17 cellular contexts compared by ENCODE assay signal in genomic region chr2:36701391-36701795, GRCh38. TPM values are rescaled to one million over a fixed set of nuclear protein-coding genes. Genes with fewer than 3 reads are reported as not detected.
A peak's percentile ranks its signal among the peaks of the same experiment; 100 is the strongest.
DNase-seq lines count a peak whose midpoint lies in the region; ATAC-seq and TF ChIP-seq lines count a peak whose summit lies in the region.
"Had no signal": no experiment of that assay in that cellular context is flagged by ENCODE, and none has a peak within 500 bp of the region (broad histone marks: within the 10 kb centered on the region; RNA-seq: fewer than 3 reads in every experiment).

No MANE protein-coding gene starts in this region.

- peak; percentile 36; the same call in 2 of the 3 replicates for ATAC-seq in SK-N-SH treated with all-trans-retinoic acid at 6 μM for 48 hours
- ATAC-seq in GM21526 (IDR thresholded peaks at IDR 0.05; ENCODE audit: low FRiP score, unreplicated experiment), result no peak
- no peak for ATAC-seq in activated T-helper 17 cell treated with anti-CD3 and anti-CD28 coated beads, Interleukin-2, amount 50 U/mL, for 72 hours (replicated peaks)

- CTCF ChIA-PET in HEK293 (lab: Yijun Ruan, JAX), result interaction anchor here (1.1 kb wide), 2 partner anchors 24 to 77 kb away, joined by 3 to 4 read pairs; no protein-coding TSS in a partner anchor

- H3K36me3 ChIP-seq in HEK293 (ENCODE audit: control insufficient read depth in 2 of 2, insufficient read depth in 1 of 2, low read length in 2 of 2) (no peaks in the 10 kb centered on the region), esophagus muscularis mucosa (no peaks in the 10 kb centered on the region)
- H3K36me3 ChIP-seq: BLaER1 treated with 17β-estradiol and CSF1 and Interleukin-3, amounts not matched to agents 10 nM and 100 nM; WERI-Rb-1 had no signal

- H3K9me3 Mint-ChIP-seq in osteocyte (ENCODE audit: unreplicated experiment), result no peaks in the 10 kb centered on the region
- no peaks in the 10 kb centered on the region for H3K9me3 Mint-ChIP-seq in activated T-helper 17 cell treated with anti-CD3 and anti-CD28 coated beads, Interleukin-2, amount 50 U/mL, for 72 hours
- H3K9me3 Mint-ChIP-seq: activated T-helper 2 cell treated with anti-CD3 and anti-CD28 coated beads, Interferon-gamma antibody, Interleukin-2, Interleukin-4, amounts not matched to agents 10 μg/mL and 5 μg/mL and 100 μg/mL, durations not matched to agents 14 hours and 24 hours and 36 hours had no signal

- DNase-seq in esophagus muscularis mucosa (ENCODE audit: extremely low spot score) (peak; percentile 75), osteocyte (ENCODE audit: extremely low spot score, unreplicated experiment) (no peak), GF-D8 (lab: John Stamatoyannopoulos, UW) (no peak)
- no peak for DNase-seq in stimulated activated CD4-positive, alpha-beta T cell treated with anti-CD3 and anti-CD28 coated beads, Interleukin-15, amount 100 ng/mL, for 24 hours
- DNase-seq: DMS53; KG1; NCI-H1436 treated with DMSO at 0.1 percent for 48 hours; NCI-H446 treated with DMSO at 0.1 percent for 48 hours; stimulated activated CD4-positive, alpha-beta T cell treated with anti-CD3 and anti-CD28 coated beads, Interleukin-12 subunit alpha, Interleukin-12 subunit beta, amount 100 ng/mL, for 4 hours; WERI-Rb-1 had no signal

- TF ChIP-seq EP300 in esophagus muscularis mucosa (IDR thresholded peaks at IDR 0.05), result no peak

- H3K27ac ChIP-seq in HEK293 (ENCODE audit: extremely low read depth, low read depth, low read length) (no peak overlapping the region), esophagus muscularis mucosa (replicated peaks in 1 of 4) (no peak overlapping the region)
- H3K27ac ChIP-seq: BLaER1 treated with 17β-estradiol and CSF1 and Interleukin-3, amounts not matched to agents 10 nM and 100 nM; parathyroid adenoma; WERI-Rb-1 had no signal

- H3K36me3 Mint-ChIP-seq in osteocyte (ENCODE audit: unreplicated experiment), result no peaks in the 10 kb centered on the region
- H3K36me3 Mint-ChIP-seq in activated T-helper 17 cell treated with anti-CD3 and anti-CD28 coated beads, Interleukin-2, amount 50 U/mL, for 72 hours (ENCODE audit: low read depth), result no peaks in the 10 kb centered on the region

- intact Hi-C loops in esophagus muscularis mucosa (cut with DNase I), result no loop called here

- H3K4me3 ChIP-seq in HEK293 (ENCODE audit: low read depth, low read length), result no peak overlapping the region
- H3K4me3 ChIP-seq in esophagus muscularis mucosa, result no peak overlapping the region
- H3K4me3 ChIP-seq: BLaER1 treated with 17β-estradiol and CSF1 and Interleukin-3, amounts not matched to agents 10 nM and 100 nM had no signal

- POLR2A ChIA-PET in HEK293 (lab: Yijun Ruan, JAX), result no interaction called here

- no peaks in the 10 kb centered on the region for H3K9me3 ChIP-seq in HEK293 (ENCODE audit: control insufficient read depth, insufficient read depth, low read depth, low read length)
- H3K9me3 ChIP-seq in esophagus muscularis mucosa, result no peaks in the 10 kb centered on the region
- H3K9me3 ChIP-seq: BLaER1 treated with 17β-estradiol and CSF1 and Interleukin-3, amounts not matched to agents 10 nM and 100 nM had no signal

- H3K4me1 Mint-ChIP-seq in osteocyte (ENCODE audit: unreplicated experiment), result peaks cover 78% of the 10 kb centered on the region
- H3K4me1 Mint-ChIP-seq in activated T-helper 17 cell treated with anti-CD3 and anti-CD28 coated beads, Interleukin-2, amount 50 U/mL, for 72 hours, result no peaks in the 10 kb centered on the region

- peak overlapping the region; percentile 79 for H3K27ac Mint-ChIP-seq in osteocyte (ENCODE audit: unreplicated experiment)
- H3K27ac Mint-ChIP-seq in activated T-helper 17 cell treated with anti-CD3 and anti-CD28 coated beads, Interleukin-2, amount 50 U/mL, for 72 hours, result no peak overlapping the region
- H3K27ac Mint-ChIP-seq: activated T-helper 2 cell treated with anti-CD3 and anti-CD28 coated beads, Interferon-gamma antibody, Interleukin-2, Interleukin-4, amounts not matched to agents 10 μg/mL and 5 μg/mL and 100 μg/mL, durations not matched to agents 14 hours and 24 hours and 36 hours had no signal

- H3K27me3 Mint-ChIP-seq in osteocyte (ENCODE audit: unreplicated experiment), result no peaks in the 10 kb centered on the region
- H3K27me3 Mint-ChIP-seq in activated T-helper 17 cell treated with anti-CD3 and anti-CD28 coated beads, Interleukin-2, amount 50 U/mL, for 72 hours, result peaks cover 14% of the 10 kb centered on the region

- 78% methylated on average over 5 of the region's 5 CpGs for WGBS in esophagus muscularis mucosa

- peaks cover 22% of the 10 kb centered on the region for H3K4me1 ChIP-seq in HEK293 (ENCODE audit: control insufficient read depth, insufficient read depth, low read length)
- H3K4me1 ChIP-seq in esophagus muscularis mucosa, result peaks cover 0 to 10% (median 4%) of the 10 kb centered on the region in 4 donors
- H3K4me1 ChIP-seq: parathyroid adenoma had no signal

- TF ChIP-seq CTCF in HEK293 (tag by site-specific recombination; IDR thresholded peaks at IDR 0.05) (no peak), esophagus muscularis mucosa (IDR thresholded peaks at IDR 0.05) (no peak), osteocyte (IDR thresholded peaks at IDR 0.05) (peak; percentile 53)

- TF ChIP-seq POLR2A in esophagus muscularis mucosa (IDR thresholded peaks at IDR 0.05; ENCODE audit: low read depth), result no peak

- H3K4me3 Mint-ChIP-seq in osteocyte (ENCODE audit: unreplicated experiment), result peak overlapping the region; percentile 27
- H3K4me3 Mint-ChIP-seq in activated T-helper 17 cell treated with anti-CD3 and anti-CD28 coated beads, Interleukin-2, amount 50 U/mL, for 72 hours, result no peak overlapping the region

- no peaks in the 10 kb centered on the region for H3K27me3 ChIP-seq in esophagus muscularis mucosa
- H3K27me3 ChIP-seq: BLaER1 treated with 17β-estradiol and CSF1 and Interleukin-3, amounts not matched to agents 10 nM and 100 nM had no signal

TF ChIP-seq in HEK293, 187 proteins besides CTCF, POLR2A, EP300 and RAD21:
- TF ChIP-seq ZNF10 (tag by site-specific recombination; IDR thresholded peaks at IDR 0.05) (0 out of 2 replicates have a peak, but pooled peaks have one; percentile 45), ZNF341 (tag by site-specific recombination; IDR thresholded peaks at IDR 0.05; ENCODE audit: low read depth) (no peak)

TF ChIP-seq in SK-N-SH treated with all-trans-retinoic acid at 6 μM for 48 hours, 23 proteins besides CTCF, POLR2A, EP300 and RAD21:
- TF ChIP-seq GLIS3 (CRISPR knock-in tag; IDR thresholded peaks at IDR 0.05), result no peak
- TF ChIP-seq ZFP3 (CRISPR knock-in tag; IDR thresholded peaks at IDR 0.05), result no peak
- TF ChIP-seq ZNF70 (CRISPR knock-in tag; IDR thresholded peaks at IDR 0.05), result no peak
- TF ChIP-seq ISL1 (CRISPR knock-in tag; IDR thresholded peaks at IDR 0.05), result no peak
- TF ChIP-seq ARNTL (CRISPR knock-in tag; IDR thresholded peaks at IDR 0.05; ENCODE audit: borderline replicate concordance, low read depth), result no peak
- TF ChIP-seq CSDC2 (CRISPR knock-in tag; IDR thresholded peaks at IDR 0.05), result no peak
- TF ChIP-seq ZC3H10 (CRISPR knock-in tag; IDR thresholded peaks at IDR 0.05), result no peak
- TF ChIP-seq POU6F1 (CRISPR knock-in tag; IDR thresholded peaks at IDR 0.05; ENCODE audit: borderline replicate concordance, low read depth), result no peak

RNA-seq across cellular contexts. Expression of gene VIT, which starts 4.9 kb away (rescaled TPM):
- total RNA-seq in esophagus muscularis mucosa (10 to 100 TPM; 17.0 to 32.3 (median 28.7) TPM), osteocyte (10.7 and 11.4 TPM in 2 replicates)
- not detected for total RNA-seq in activated T-helper 17 cell treated with anti-CD3 and anti-CD28 coated beads, Interleukin-2, amount 50 U/mL, for 72 hours
- total RNA-seq: activated T-helper 2 cell treated with anti-CD3 and anti-CD28 coated beads, Interferon-gamma antibody, Interleukin-2, Interleukin-4, amounts not matched to agents 10 μg/mL and 5 μg/mL and 100 μg/mL, durations not matched to agents 14 hours and 24 hours and 36 hours had no signal

Comparison
In these comparisons a context has a peak if more than half of its experiments do, and no peak if none do; other contexts are left out.
1. RNA of gene VIT, which starts 4.9 kb away (total RNA-seq): 17.0 to 32.3 TPM in esophagus muscularis mucosa and 10.7 to 11.4 TPM in osteocyte; not detected in activated T-helper 17 cell treated with anti-CD3 and anti-CD28 coated beads, Interleukin-2, amount 50 U/mL, for 72 hours; every median in the first group is over 10 times any median in the second.